In the genomic region with DNA sequence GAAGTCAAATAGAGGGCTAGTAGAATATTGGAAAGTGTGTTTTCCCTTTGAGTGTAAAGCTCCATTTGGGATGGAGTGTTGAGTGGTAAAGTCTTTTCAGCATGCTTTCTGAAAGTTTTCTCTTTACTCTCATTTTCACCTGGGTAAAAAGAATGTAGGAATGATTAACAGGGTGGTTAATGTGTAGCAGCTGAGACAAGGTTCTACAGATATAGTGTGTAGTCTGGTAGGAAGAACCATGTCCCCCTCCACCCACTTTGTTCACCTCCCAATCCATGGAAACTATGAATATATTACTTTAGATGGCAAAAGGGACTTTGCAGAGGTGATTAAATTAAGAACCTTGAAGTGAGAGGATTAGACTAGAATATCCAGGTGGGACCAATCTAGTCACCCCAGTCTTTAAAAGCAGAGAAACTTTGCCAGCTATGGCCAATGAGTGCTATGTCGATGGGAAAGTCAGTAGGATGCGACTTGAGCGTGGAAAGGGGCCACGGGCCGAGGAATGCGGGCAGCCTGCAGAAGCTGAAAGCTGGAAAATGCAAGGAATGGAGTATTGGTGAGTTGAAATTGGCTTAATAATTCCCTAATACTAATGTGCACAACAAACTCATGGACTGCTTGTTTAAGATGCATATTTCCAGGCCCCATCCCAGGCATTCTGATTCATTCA, we compare ENCODE assay signal across 1 cellular context.
A peak's percentile ranks its signal among the peaks of the same experiment; 100 is the strongest.
TF ChIP-seq lines count a peak whose summit lies in the region.

No MANE protein-coding gene starts in this region.

TF ChIP-seq in HepG2, 621 proteins besides CTCF, POLR2A, EP300 and RAD21 (continued from another document):
- TF ChIP-seq, protein P1, sequence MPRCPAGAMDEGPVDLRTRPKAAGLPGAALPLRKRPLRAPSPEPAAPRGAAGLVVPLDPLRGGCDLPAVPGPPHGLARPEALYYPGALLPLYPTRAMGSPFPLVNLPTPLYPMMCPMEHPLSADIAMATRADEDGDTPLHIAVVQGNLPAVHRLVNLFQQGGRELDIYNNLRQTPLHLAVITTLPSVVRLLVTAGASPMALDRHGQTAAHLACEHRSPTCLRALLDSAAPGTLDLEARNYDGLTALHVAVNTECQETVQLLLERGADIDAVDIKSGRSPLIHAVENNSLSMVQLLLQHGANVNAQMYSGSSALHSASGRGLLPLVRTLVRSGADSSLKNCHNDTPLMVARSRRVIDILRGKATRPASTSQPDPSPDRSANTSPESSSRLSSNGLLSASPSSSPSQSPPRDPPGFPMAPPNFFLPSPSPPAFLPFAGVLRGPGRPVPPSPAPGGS (CRISPR knock-in tag; IDR thresholded peaks at IDR 0.05) = no peak
- TF ChIP-seq RBFOX2 (IDR thresholded peaks at IDR 0.05; ENCODE audit: low read depth, low read length) (0 out of 2 replicates have a peak, but pooled peaks have one; percentile 34), NFIC (IDR thresholded peaks at IDR 0.05; ENCODE audit: low read length) (no peak), ZNF543 (CRISPR knock-in tag; IDR thresholded peaks at IDR 0.05) (0 out of 2 replicates have a peak, but pooled peaks have one; percentile 56), ZNF580 (CRISPR knock-in tag; IDR thresholded peaks at IDR 0.05; ENCODE audit: borderline replicate concordance, low read depth) (0 out of 2 replicates have a peak, but pooled peaks have one; percentile 18), TCF7 (IDR thresholded peaks at IDR 0.05; ENCODE audit: low read depth) (no peak), POGZ (CRISPR knock-in tag; IDR thresholded peaks at IDR 0.05) (peak; percentile 41; the same call in 1 of the 2 replicates), KLF15 (CRISPR knock-in tag; IDR thresholded peaks at IDR 0.05; ENCODE audit: borderline replicate concordance) (no peak), ZNF644 (CRISPR knock-in tag; IDR thresholded peaks at IDR 0.05; ENCODE audit: low read depth) (peak; percentile 57; the same call in 1 of the 2 replicates), SP5 (CRISPR knock-in tag; IDR thresholded peaks at IDR 0.05; ENCODE audit: borderline replicate concordance, low read depth) (peak; percentile 54; the same call in 1 of the 2 replicates), SOX13 (IDR thresholded peaks at IDR 0.05) (no peak), SOX13 (CRISPR knock-in tag; conservative IDR thresholded peaks at IDR 0.05 in 1 of 2, IDR thresholded peaks at IDR 0.05 in 1 of 2) (peak in 1 of 2 experiments; percentile 30; a peak in 1 of 4 replicates), SAP130 (CRISPR knock-in tag; IDR thresholded peaks at IDR 0.05; ENCODE audit: low read depth) (peak; percentile 48)
- TF ChIP-seq, protein P2, sequence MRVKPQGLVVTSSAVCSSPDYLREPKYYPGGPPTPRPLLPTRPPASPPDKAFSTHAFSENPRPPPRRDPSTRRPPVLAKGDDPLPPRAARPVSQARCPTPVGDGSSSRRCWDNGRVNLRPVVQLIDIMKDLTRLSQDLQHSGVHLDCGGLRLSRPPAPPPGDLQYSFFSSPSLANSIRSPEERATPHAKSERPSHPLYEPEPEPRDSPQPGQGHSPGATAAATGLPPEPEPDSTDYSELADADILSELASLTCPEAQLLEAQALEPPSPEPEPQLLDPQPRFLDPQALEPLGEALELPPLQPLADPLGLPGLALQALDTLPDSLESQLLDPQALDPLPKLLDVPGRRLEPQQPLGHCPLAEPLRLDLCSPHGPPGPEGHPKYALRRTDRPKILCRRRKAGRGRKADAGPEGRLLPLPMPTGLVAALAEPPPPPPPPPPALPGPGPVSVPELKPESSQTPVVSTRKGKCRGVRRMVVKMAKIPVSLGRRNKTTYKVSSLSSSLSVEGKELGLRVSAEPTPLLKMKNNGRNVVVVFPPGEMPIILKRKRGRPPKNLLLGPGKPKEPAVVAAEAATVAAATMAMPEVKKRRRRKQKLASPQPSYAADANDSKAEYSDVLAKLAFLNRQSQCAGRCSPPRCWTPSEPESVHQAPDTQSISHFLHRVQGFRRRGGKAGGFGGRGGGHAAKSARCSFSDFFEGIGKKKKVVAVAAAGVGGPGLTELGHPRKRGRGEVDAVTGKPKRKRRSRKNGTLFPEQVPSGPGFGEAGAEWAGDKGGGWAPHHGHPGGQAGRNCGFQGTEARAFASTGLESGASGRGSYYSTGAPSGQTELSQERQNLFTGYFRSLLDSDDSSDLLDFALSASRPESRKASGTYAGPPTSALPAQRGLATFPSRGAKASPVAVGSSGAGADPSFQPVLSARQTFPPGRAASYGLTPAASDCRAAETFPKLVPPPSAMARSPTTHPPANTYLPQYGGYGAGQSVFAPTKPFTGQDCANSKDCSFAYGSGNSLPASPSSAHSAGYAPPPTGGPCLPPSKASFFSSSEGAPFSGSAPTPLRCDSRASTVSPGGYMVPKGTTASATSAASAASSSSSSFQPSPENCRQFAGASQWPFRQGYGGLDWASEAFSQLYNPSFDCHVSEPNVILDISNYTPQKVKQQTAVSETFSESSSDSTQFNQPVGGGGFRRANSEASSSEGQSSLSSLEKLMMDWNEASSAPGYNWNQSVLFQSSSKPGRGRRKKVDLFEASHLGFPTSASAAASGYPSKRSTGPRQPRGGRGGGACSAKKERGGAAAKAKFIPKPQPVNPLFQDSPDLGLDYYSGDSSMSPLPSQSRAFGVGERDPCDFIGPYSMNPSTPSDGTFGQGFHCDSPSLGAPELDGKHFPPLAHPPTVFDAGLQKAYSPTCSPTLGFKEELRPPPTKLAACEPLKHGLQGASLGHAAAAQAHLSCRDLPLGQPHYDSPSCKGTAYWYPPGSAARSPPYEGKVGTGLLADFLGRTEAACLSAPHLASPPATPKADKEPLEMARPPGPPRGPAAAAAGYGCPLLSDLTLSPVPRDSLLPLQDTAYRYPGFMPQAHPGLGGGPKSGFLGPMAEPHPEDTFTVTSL (CRISPR knock-in tag; IDR thresholded peaks at IDR 0.05; ENCODE audit: borderline replicate concordance) = peak; percentile 46; the same call in 1 of the 2 replicates
- TF ChIP-seq, protein P3, sequence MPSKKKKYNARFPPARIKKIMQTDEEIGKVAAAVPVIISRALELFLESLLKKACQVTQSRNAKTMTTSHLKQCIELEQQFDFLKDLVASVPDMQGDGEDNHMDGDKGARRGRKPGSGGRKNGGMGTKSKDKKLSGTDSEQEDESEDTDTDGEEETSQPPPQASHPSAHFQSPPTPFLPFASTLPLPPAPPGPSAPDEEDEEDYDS (CRISPR knock-in tag; IDR thresholded peaks at IDR 0.05) = peak; percentile 68
- TF ChIP-seq, protein P4, sequence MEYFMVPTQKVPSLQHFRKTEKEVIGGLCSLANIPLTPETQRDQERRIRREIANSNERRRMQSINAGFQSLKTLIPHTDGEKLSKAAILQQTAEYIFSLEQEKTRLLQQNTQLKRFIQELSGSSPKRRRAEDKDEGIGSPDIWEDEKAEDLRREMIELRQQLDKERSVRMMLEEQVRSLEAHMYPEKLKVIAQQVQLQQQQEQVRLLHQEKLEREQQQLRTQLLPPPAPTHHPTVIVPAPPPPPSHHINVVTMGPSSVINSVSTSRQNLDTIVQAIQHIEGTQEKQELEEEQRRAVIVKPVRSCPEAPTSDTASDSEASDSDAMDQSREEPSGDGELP (IDR thresholded peaks at IDR 0.05; ENCODE audit: borderline replicate concordance, low read depth) = 0 out of 2 replicates have a peak, but pooled peaks have one; percentile 11
- TF ChIP-seq, protein P5, sequence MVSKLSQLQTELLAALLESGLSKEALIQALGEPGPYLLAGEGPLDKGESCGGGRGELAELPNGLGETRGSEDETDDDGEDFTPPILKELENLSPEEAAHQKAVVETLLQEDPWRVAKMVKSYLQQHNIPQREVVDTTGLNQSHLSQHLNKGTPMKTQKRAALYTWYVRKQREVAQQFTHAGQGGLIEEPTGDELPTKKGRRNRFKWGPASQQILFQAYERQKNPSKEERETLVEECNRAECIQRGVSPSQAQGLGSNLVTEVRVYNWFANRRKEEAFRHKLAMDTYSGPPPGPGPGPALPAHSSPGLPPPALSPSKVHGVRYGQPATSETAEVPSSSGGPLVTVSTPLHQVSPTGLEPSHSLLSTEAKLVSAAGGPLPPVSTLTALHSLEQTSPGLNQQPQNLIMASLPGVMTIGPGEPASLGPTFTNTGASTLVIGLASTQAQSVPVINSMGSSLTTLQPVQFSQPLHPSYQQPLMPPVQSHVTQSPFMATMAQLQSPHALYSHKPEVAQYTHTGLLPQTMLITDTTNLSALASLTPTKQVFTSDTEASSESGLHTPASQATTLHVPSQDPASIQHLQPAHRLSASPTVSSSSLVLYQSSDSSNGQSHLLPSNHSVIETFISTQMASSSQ (IDR thresholded peaks at IDR 0.05; ENCODE audit: low read depth) = peak; percentile 78
- TF ChIP-seq, protein P5 (CRISPR knock-in tag; IDR thresholded peaks at IDR 0.05; ENCODE audit: borderline replicate concordance) = peak; percentile 86; the same call in 1 of the 2 replicates
